8 cellular contexts compared by ENCODE assay signal in genomic region chr17:44095647-44096496, GRCh38. TPM values are rescaled to one million over a fixed set of nuclear protein-coding genes. Genes with fewer than 3 reads are reported as not detected.
DNase-seq lines count a peak whose midpoint lies in the region; ATAC-seq and TF ChIP-seq lines count a peak whose summit lies in the region.

No MANE protein-coding gene starts in this region.

- H3K27ac ChIP-seq in A673 (ENCODE audit: low read depth, low read length, poor library complexity, severe bottlenecking), result peak overlapping the region; percentile 97
- H3K27ac ChIP-seq in neutrophil, result peak overlapping the region; percentile 69

- BruUV-seq in A673 (replicated peaks; lab: Mats Ljungman, UMichigan), result TSS peak; percentile 81

- H3K27me3 ChIP-seq in A673 (replicated peaks; ENCODE audit: insufficient read depth, low read depth, low read length, poor library complexity), result no peaks in the 10 kb centered on the region
- no peaks in the 10 kb centered on the region for H3K27me3 ChIP-seq in neutrophil

- TF ChIP-seq CTCF in A673 (conservative IDR thresholded peaks at IDR 0.05; ENCODE audit: low read depth, low read length), result no peak
- TF ChIP-seq CTCF in neutrophil (IDR thresholded peaks at IDR 0.05), result no peak

- H3K27ac Mint-ChIP-seq in activated T-helper 1 cell treated with anti-CD3 and anti-CD28 coated beads, Interleukin-12 subunit alpha, Interleukin-12 subunit beta, Interleukin-2, Interleukin-4 antibody, amounts not matched to agents 30 ng/mL and 10 ng/mL and 1 ng/mL, durations not matched to agents 14 hours and 24 hours and 36 hours, result peak overlapping the region; percentile 63

- H3K36me3 Mint-ChIP-seq in activated T-helper 1 cell treated with anti-CD3 and anti-CD28 coated beads, Interleukin-12 subunit alpha, Interleukin-12 subunit beta, Interleukin-2, Interleukin-4 antibody, amounts not matched to agents 30 ng/mL and 10 ng/mL and 1 ng/mL, durations not matched to agents 14 hours and 24 hours and 36 hours (ENCODE audit: low read depth), result peaks cover 3% of the 10 kb centered on the region

- CTCF ChIA-PET in A673 (lab: Charles Lee), result interaction anchor here (0.6 to 1.3 kb wide), 3 partner anchors 12 to 160 kb away, joined by 3 to 4 read pairs (median 3); partner anchors contain the start of gene HDAC5

- ATAC-seq in GM18909 (IDR thresholded peaks at IDR 0.05; ENCODE audit: poor library complexity, unreplicated experiment), result no peak

- H3K4me3 ChIP-seq in A673 (ENCODE audit: low read depth, low read length, poor library complexity, severe bottlenecking) (peak overlapping the region; percentile 24), neutrophil (ENCODE audit: low read depth in 1 of 2, low read length in 1 of 2) (no peak overlapping the region)

- intact Hi-C loops in A673 (cut with micrococcal nuclease; ENCODE audit: unreplicated experiment), result no loop called here
- intact Hi-C loops in activated T-helper 1 cell treated with anti-CD3 and anti-CD28 coated beads, Interleukin-12 subunit alpha, Interleukin-12 subunit beta, Interleukin-2, Interleukin-4 antibody, amounts not matched to agents 30 ng/mL and 10 ng/mL and 1 ng/mL, durations not matched to agents 14 hours and 24 hours and 36 hours (cut with micrococcal nuclease), result no loop called here

- H3K4me3 Mint-ChIP-seq in activated T-helper 1 cell treated with anti-CD3 and anti-CD28 coated beads, Interleukin-12 subunit alpha, Interleukin-12 subunit beta, Interleukin-2, Interleukin-4 antibody, amounts not matched to agents 30 ng/mL and 10 ng/mL and 1 ng/mL, durations not matched to agents 14 hours and 24 hours and 36 hours, result peak overlapping the region; percentile 5

- H3K4me1 ChIP-seq in A673 (ENCODE audit: insufficient read depth, low read length, poor library complexity, severe bottlenecking) (peaks cover 25% of the 10 kb centered on the region), neutrophil (ENCODE audit: control insufficient read depth in 1 of 2, insufficient read depth in 1 of 2, low read depth in 1 of 2, low read length in 1 of 2) (peaks cover 8 to 25% of the 10 kb centered on the region in 2 experiments)

- H3K9me3 ChIP-seq in A673 (ENCODE audit: low read depth, low read length, poor library complexity, severe bottlenecking) (no peaks in the 10 kb centered on the region), neutrophil (no peaks in the 10 kb centered on the region)

- peaks cover 12% of the 10 kb centered on the region for H3K4me1 Mint-ChIP-seq in activated T-helper 1 cell treated with anti-CD3 and anti-CD28 coated beads, Interleukin-12 subunit alpha, Interleukin-12 subunit beta, Interleukin-2, Interleukin-4 antibody, amounts not matched to agents 30 ng/mL and 10 ng/mL and 1 ng/mL, durations not matched to agents 14 hours and 24 hours and 36 hours (ENCODE audit: low read depth)

- H3K36me3 ChIP-seq in A673 (ENCODE audit: insufficient read depth, low read length, poor library complexity, severe bottlenecking) (peaks cover 3% of the 10 kb centered on the region), neutrophil (peaks cover 29% of the 10 kb centered on the region)

- DNase-seq in A673 (ENCODE audit: low spot score) (peak; percentile 94), GM19240 (ENCODE audit: insufficient read length, low spot score) (peak; percentile 43), NCI-H2227 (lab: John Stamatoyannopoulos, UW; ENCODE audit: unreplicated experiment) (peak; percentile 92), glomerular visceral epithelial cell (ENCODE audit: extremely low spot score) (peak; percentile 84), activated gamma-delta T cell treated with Interleukin-2 at 50 U/mL for 16 hours (no peak)
- DNase-seq in activated T-helper 1 cell treated with anti-CD3 and anti-CD28 coated beads, Interleukin-12 subunit alpha, Interleukin-12 subunit beta, Interleukin-2, Interleukin-4 antibody, amounts not matched to agents 30 ng/mL and 10 ng/mL and 1 ng/mL, durations not matched to agents 14 hours and 24 hours and 36 hours (ENCODE audit: low spot score), result no peak

- POLR2A ChIA-PET in A673 (lab: Charles Lee; ENCODE audit: low non-redundant PET), result no interaction called here

- H3K9me3 Mint-ChIP-seq in activated T-helper 1 cell treated with anti-CD3 and anti-CD28 coated beads, Interleukin-12 subunit alpha, Interleukin-12 subunit beta, Interleukin-2, Interleukin-4 antibody, amounts not matched to agents 30 ng/mL and 10 ng/mL and 1 ng/mL, durations not matched to agents 14 hours and 24 hours and 36 hours, result no peaks in the 10 kb centered on the region

- no peaks in the 10 kb centered on the region for H3K27me3 Mint-ChIP-seq in activated T-helper 1 cell treated with anti-CD3 and anti-CD28 coated beads, Interleukin-12 subunit alpha, Interleukin-12 subunit beta, Interleukin-2, Interleukin-4 antibody, amounts not matched to agents 30 ng/mL and 10 ng/mL and 1 ng/mL, durations not matched to agents 14 hours and 24 hours and 36 hours (ENCODE audit: insufficient read depth)

RNA-seq across cellular contexts. Expression of gene G6PC3, which starts 25.3 kb away (rescaled TPM):
- 47.0 and 57.9 TPM in 2 replicates for total RNA-seq in A673 (2021)
- total RNA-seq in activated T-helper 1 cell treated with anti-CD3 and anti-CD28 coated beads, Interleukin-12 subunit alpha, Interleukin-12 subunit beta, Interleukin-2, Interleukin-4 antibody, amounts not matched to agents 30 ng/mL and 10 ng/mL and 1 ng/mL, durations not matched to agents 14 hours and 24 hours and 36 hours, result 33.5 and 34.9 TPM in 2 replicates

RNA-seq across cellular contexts. Expression of gene HDAC5, which starts 27.6 kb away (rescaled TPM):
- 16.9 and 27.1 TPM in 2 replicates for total RNA-seq in A673 (2021)
- total RNA-seq in activated T-helper 1 cell treated with anti-CD3 and anti-CD28 coated beads, Interleukin-12 subunit alpha, Interleukin-12 subunit beta, Interleukin-2, Interleukin-4 antibody, amounts not matched to agents 30 ng/mL and 10 ng/mL and 1 ng/mL, durations not matched to agents 14 hours and 24 hours and 36 hours, result 20.6 and 22.8 TPM in 2 replicates

RNA-seq across cellular contexts. Expression of gene LSM12, which starts 29.4 kb away (rescaled TPM):
- total RNA-seq in A673 (2021), result 47.5 and 52.5 TPM in 2 replicates
- 93.9 and 95.4 TPM in 2 replicates for total RNA-seq in activated T-helper 1 cell treated with anti-CD3 and anti-CD28 coated beads, Interleukin-12 subunit alpha, Interleukin-12 subunit beta, Interleukin-2, Interleukin-4 antibody, amounts not matched to agents 30 ng/mL and 10 ng/mL and 1 ng/mL, durations not matched to agents 14 hours and 24 hours and 36 hours

RNA-seq across cellular contexts. Expression of gene HROB, which starts 45.9 kb away (rescaled TPM):
- 13.5 and 14.7 TPM in 2 replicates for total RNA-seq in A673 (2021)
- 23.0 and 23.1 TPM in 2 replicates for total RNA-seq in activated T-helper 1 cell treated with anti-CD3 and anti-CD28 coated beads, Interleukin-12 subunit alpha, Interleukin-12 subunit beta, Interleukin-2, Interleukin-4 antibody, amounts not matched to agents 30 ng/mL and 10 ng/mL and 1 ng/mL, durations not matched to agents 14 hours and 24 hours and 36 hours

Comparison
In these comparisons a context has a peak if more than half of its experiments do, and no peak if none do; other contexts are left out.
1. DNase-seq: peak in A673 (single experiment), GM19240 (single experiment), NCI-H2227 (single experiment) and glomerular visceral epithelial cell (single experiment); none in activated T-helper 1 cell treated with anti-CD3 and anti-CD28 coated beads, Interleukin-12 subunit alpha, Interleukin-12 subunit beta, Interleukin-2, Interleukin-4 antibody, amounts not matched to agents 30 ng/mL and 10 ng/mL and 1 ng/mL, durations not matched to agents 14 hours and 24 hours and 36 hours (single experiment) and activated gamma-delta T cell treated with Interleukin-2 at 50 U/mL for 16 hours (single experiment).